ENCODE assay signal across 16 cellular contexts in the genomic region with DNA sequence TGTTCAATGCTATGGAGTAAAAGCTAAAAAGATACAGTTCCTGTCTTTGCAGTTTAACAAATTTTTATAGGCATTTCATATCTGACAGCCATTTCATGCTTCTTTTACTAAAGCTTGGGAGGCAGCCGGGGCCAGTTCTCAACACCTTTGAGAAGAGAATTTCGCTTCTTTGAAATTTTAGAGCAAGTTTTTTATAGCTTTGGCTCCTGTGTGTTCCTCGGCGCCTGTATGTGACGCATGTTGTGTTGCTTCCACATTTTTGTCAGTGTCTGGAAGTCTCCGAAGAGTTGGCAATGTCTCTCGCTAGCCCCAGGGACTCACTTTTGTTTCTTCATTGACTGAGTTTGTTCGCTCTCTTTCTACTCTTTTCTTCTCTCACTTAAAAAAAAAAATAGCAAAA.
A peak's percentile ranks its signal among the peaks of the same experiment; 100 is the strongest.
DNase-seq lines count a peak whose midpoint lies in the region; FAIRE-seq and TF ChIP-seq lines count a peak whose summit lies in the region.
"Had no signal": no experiment of that assay in that cellular context is flagged by ENCODE, and none has a peak within 500 bp of the region (broad histone marks: within the 10 kb centered on the region; RNA-seq: fewer than 3 reads in every experiment).

No MANE protein-coding gene starts in this region.

- H3K36me3 ChIP-seq in breast epithelium, result no peaks in the 10 kb centered on the region
- no peaks in the 10 kb centered on the region for H3K36me3 ChIP-seq in neural progenitor cell
- H3K36me3 ChIP-seq: BLaER1 had no signal

- H4K20me1 ChIP-seq in neural progenitor cell (ENCODE audit: low read depth), result no peaks in the 10 kb centered on the region
- H4K20me1 ChIP-seq: BLaER1 had no signal

- intact Hi-C loops in breast epithelium (cut with DNase I; ENCODE audit: low total_unique reads) (no loop called here), MCF 10A (cut with micrococcal nuclease) (no loop called here)

- no peaks in the 10 kb centered on the region for H3K4me1 ChIP-seq in breast epithelium
- H3K4me1 ChIP-seq in neural progenitor cell, result peaks cover 20% of the 10 kb centered on the region
- H3K4me1 ChIP-seq: BLaER1, Caco-2 had no signal

- no peaks in the 10 kb centered on the region for H3K79me2 ChIP-seq in neural progenitor cell (ENCODE audit: low read depth)

- peak overlapping the region in 2 of 3 donors; percentile 19 to 20 for H3K4me3 ChIP-seq in breast epithelium
- H3K4me3 ChIP-seq in neural progenitor cell, result no peak overlapping the region
- H3K4me3 ChIP-seq: BLaER1 had no signal

- H3K9me3 ChIP-seq in breast epithelium (no peaks in the 10 kb centered on the region), neural progenitor cell (ENCODE audit: low read depth) (no peaks in the 10 kb centered on the region)
- H3K9me3 ChIP-seq: BLaER1, Caco-2 had no signal

- H3K9ac ChIP-seq in neural progenitor cell, result no peak overlapping the region
- H3K9ac ChIP-seq: BLaER1 had no signal

- DNase-seq in breast epithelium (ENCODE audit: low spot score in 2 of 2) (no peak), MCF 10A (ENCODE audit: unreplicated experiment) (no peak), inferior parietal cortex (ENCODE audit: extremely low spot score) (peak; percentile 43), neural progenitor cell (ENCODE audit: low spot score) (no peak), GM12892 (ENCODE audit: insufficient read length) (no peak), LoVo (ENCODE audit: low spot score) (no peak)
- no peak for DNase-seq in activated T-cell treated with anti-CD3 and anti-CD28 coated beads, Interleukin-2, amount 50 U/mL, for 48 hours
- DNase-seq: AML-193; Caco-2; CD8-positive, alpha-beta memory T cell; DMS53; GF-D8; HCEC 1CT; HFFc6 had no signal

- CTCF ChIA-PET in MCF 10A (lab: Yijun Ruan, JAX), result interaction anchor here (0.6 to 1.1 kb wide), 6 partner anchors 8 to 594 kb away, joined by 3 to 5 read pairs (median 3); no protein-coding TSS in a partner anchor

- H3K9me3 Mint-ChIP-seq in MCF 10A (ENCODE audit: unreplicated experiment) (no peaks in the 10 kb centered on the region), neural progenitor cell (no peaks in the 10 kb centered on the region)
- H3K9me3 Mint-ChIP-seq: CD8-positive, alpha-beta memory T cell; HFFc6 had no signal

- H3K27me3 ChIP-seq in breast epithelium (no peaks in the 10 kb centered on the region), neural progenitor cell (no peaks in the 10 kb centered on the region)
- H3K27me3 ChIP-seq: BLaER1 had no signal

- BruUV-seq in MCF 10A (replicated peaks; lab: Mats Ljungman, UMichigan), result no TSS peak

- peak overlapping the region in 1 of 2 donors; percentile 30 for H3K27ac ChIP-seq in breast epithelium
- H3K27ac ChIP-seq in neural progenitor cell, result peak overlapping the region; percentile 55
- H3K27ac ChIP-seq: 22Rv1, BLaER1 had no signal

- H3F3A ChIP-seq in neural progenitor cell (ENCODE audit: low read depth), result peaks cover 9% of the 10 kb centered on the region

- peak overlapping the region; percentile 60 for H3K4me2 ChIP-seq in neural progenitor cell
- H3K4me2 ChIP-seq: BLaER1 had no signal

- no peaks in the 10 kb centered on the region for H3K36me3 Mint-ChIP-seq in MCF 10A (ENCODE audit: insufficient read depth, unreplicated experiment)
- no peaks in the 10 kb centered on the region for H3K36me3 Mint-ChIP-seq in neural progenitor cell
- H3K36me3 Mint-ChIP-seq: CD8-positive, alpha-beta memory T cell had no signal

- TF ChIP-seq CTCF in breast epithelium (IDR thresholded peaks at IDR 0.05), result no peak
- no peak for TF ChIP-seq CTCF in MCF 10A (IDR thresholded peaks at IDR 0.05; ENCODE audit: unreplicated experiment)
- no peak for TF ChIP-seq CTCF in neural progenitor cell (IDR thresholded peaks at IDR 0.05)

- H3K4me1 Mint-ChIP-seq in MCF 10A (ENCODE audit: insufficient read depth, unreplicated experiment) (no peaks in the 10 kb centered on the region), neural progenitor cell (peaks cover 13% of the 10 kb centered on the region)
- H3K4me1 Mint-ChIP-seq: CD8-positive, alpha-beta memory T cell had no signal

- H2AFZ ChIP-seq in neural progenitor cell (replicated peaks), result no peak overlapping the region

- H3K27me3 Mint-ChIP-seq in MCF 10A (ENCODE audit: insufficient read depth, unreplicated experiment) (peaks cover 6% of the 10 kb centered on the region), neural progenitor cell (ENCODE audit: insufficient read depth, low read depth) (peaks cover 5% of the 10 kb centered on the region)
- H3K27me3 Mint-ChIP-seq: CD8-positive, alpha-beta memory T cell had no signal

- H3K4me3 Mint-ChIP-seq in MCF 10A (ENCODE audit: unreplicated experiment) (no peak overlapping the region), neural progenitor cell (no peak overlapping the region)
- H3K4me3 Mint-ChIP-seq: CD8-positive, alpha-beta memory T cell; HFFc6 had no signal

- TF ChIP-seq POLR2A in breast epithelium (IDR thresholded peaks at IDR 0.05), result no peak
- TF ChIP-seq POLR2A in GM12892 (IDR thresholded peaks at IDR 0.05; ENCODE audit: low read depth, low read length), result no peak

- POLR2A ChIA-PET in MCF 10A (lab: Yijun Ruan, JAX), result interaction anchor here (0.6 to 0.7 kb wide), 3 partner anchors 41 to 729 kb away, joined by 3 to 5 read pairs (median 4); no protein-coding TSS in a partner anchor

- H3K27ac Mint-ChIP-seq in MCF 10A (ENCODE audit: low read depth, unreplicated experiment), result no peak overlapping the region
- H3K27ac Mint-ChIP-seq in neural progenitor cell, result no peak overlapping the region
- H3K27ac Mint-ChIP-seq: CD8-positive, alpha-beta memory T cell; HFFc6 had no signal

- no peak for FAIRE-seq in GM12892 (lab: Jason Lieb, UNC)
